11 cellular contexts compared by ENCODE assay signal in the genomic region with DNA sequence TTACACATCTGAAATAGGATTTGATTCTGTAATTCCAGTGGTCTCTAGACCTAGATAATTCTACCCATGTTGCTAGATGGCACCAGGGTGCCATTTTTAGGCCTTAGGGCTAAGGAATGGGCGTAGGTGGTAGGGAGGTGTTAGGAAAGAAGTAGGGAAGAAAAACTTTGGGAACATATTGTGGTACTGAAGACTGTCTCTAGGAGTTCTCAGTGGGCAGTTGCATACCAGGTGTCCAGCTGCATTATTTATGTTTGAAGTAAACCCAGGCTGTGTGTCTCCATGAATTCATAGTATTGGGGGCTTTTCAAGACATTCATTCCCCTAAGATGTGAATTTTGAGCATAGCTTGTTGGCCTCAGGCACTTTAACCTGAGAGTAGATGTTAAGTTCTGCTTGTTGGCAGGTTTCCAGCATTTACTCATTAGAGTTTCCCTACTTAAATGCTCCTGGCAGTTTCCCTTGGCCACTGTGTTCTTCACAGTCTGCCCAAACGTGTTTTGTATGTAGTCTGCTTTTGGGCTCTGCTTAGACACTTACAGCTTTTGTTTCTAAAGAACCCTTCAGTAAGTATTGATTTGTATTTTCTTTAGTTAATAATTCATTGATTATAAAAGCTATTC. TPM values are rescaled to one million over a fixed set of nuclear protein-coding genes. Genes with fewer than 3 reads are reported as not detected.
A peak's percentile ranks its signal among the peaks of the same experiment; 100 is the strongest.
DNase-seq lines count a peak whose midpoint lies in the region; ATAC-seq, FAIRE-seq and TF ChIP-seq lines count a peak whose summit lies in the region.
"Had no signal": no experiment of that assay in that cellular context is flagged by ENCODE, and none has a peak within 500 bp of the region (broad histone marks: within the 10 kb centered on the region; RNA-seq: fewer than 3 reads in every experiment).

No MANE protein-coding gene starts in this region.

- H2BK15ac ChIP-seq in mesenchymal stem cell (ENCODE audit: low read depth, poor library complexity, severe bottlenecking), result no peak overlapping the region

- ATAC-seq in GM19023 (IDR thresholded peaks at IDR 0.05; ENCODE audit: unreplicated experiment), result no peak
- ATAC-seq in HG03139 (IDR thresholded peaks at IDR 0.05; ENCODE audit: unreplicated experiment), result no peak

- peak overlapping the region in 1 of 2 experiments; percentile 29 for H2BK12ac ChIP-seq in mesenchymal stem cell (ENCODE audit: low read length in 2 of 2)

- no peak overlapping the region for H2AFZ ChIP-seq in mesenchymal stem cell (ENCODE audit: low read depth, low read length)

- H3K79me1 ChIP-seq in mesenchymal stem cell (replicated peaks; ENCODE audit: low read length, poor library complexity, severe bottlenecking), result peaks cover 22% of the 10 kb centered on the region

- no peak overlapping the region for H3K4me3 ChIP-seq in bronchial epithelial cell (ENCODE audit: low read depth, low read length)
- H3K4me3 ChIP-seq in mesenchymal stem cell (ENCODE audit: insufficient read depth in 1 of 2, low read depth in 1 of 2, low read length in 2 of 2), result no peak overlapping the region

- no peaks in the 10 kb centered on the region for H3K9me3 ChIP-seq in mesenchymal stem cell (ENCODE audit: control insufficient read depth, low read length)

- no peak overlapping the region for H3K4me2 ChIP-seq in mesenchymal stem cell (ENCODE audit: low read length, poor library complexity, severe bottlenecking)

- no peak overlapping the region for H3K14ac ChIP-seq in mesenchymal stem cell (ENCODE audit: low read length in 2 of 2)

- no peak overlapping the region for H4K8ac ChIP-seq in mesenchymal stem cell (ENCODE audit: low read length)

- no peak overlapping the region for H2AK5ac ChIP-seq in mesenchymal stem cell (ENCODE audit: low read length, severe bottlenecking)

- no peak overlapping the region for H3K18ac ChIP-seq in mesenchymal stem cell (ENCODE audit: low read depth in 1 of 2, low read length in 2 of 2)

- peak; percentile 72 for DNase-seq in EL
- peak; percentile 50 for DNase-seq in NCI-H2171 treated with DMSO at 0.1 percent for 48 hours (lab: John Stamatoyannopoulos, UW)
- DNase-seq in bronchial epithelial cell (ENCODE audit: low read depth), result peak; percentile 87
- peak; percentile 78 for DNase-seq in mesenchymal stem cell
- DNase-seq in stimulated activated CD4-positive, alpha-beta T cell treated with anti-CD3 and anti-CD28 coated beads, Interleukin-2, amount 100 ng/mL, for 48 hours, result no peak
- DNase-seq in DMS114 treated with DMSO at 0.1 percent for 48 hours (lab: John Stamatoyannopoulos, UW; ENCODE audit: unreplicated experiment), result no peak
- DNase-seq: activated CD4-positive, alpha-beta T cell treated with anti-CD3 and anti-CD28 coated beads for 1 hour had no signal

- H3K4ac ChIP-seq in mesenchymal stem cell (ENCODE audit: low read depth in 1 of 2, low read length in 2 of 2), result no peak overlapping the region

- H2BK5ac ChIP-seq in mesenchymal stem cell (ENCODE audit: low read depth, low read length, poor library complexity, severe bottlenecking), result no peak overlapping the region

- H2BK120ac ChIP-seq in mesenchymal stem cell (ENCODE audit: low read depth, low read length), result no peak overlapping the region

- peaks cover 3% of the 10 kb centered on the region for H3K4me1 ChIP-seq in mesenchymal stem cell (ENCODE audit: control insufficient read depth, insufficient read depth, low read depth, low read length)

- TF ChIP-seq CTCF in bronchial epithelial cell (IDR thresholded peaks at IDR 0.05; ENCODE audit: insufficient read depth, low read length, severe bottlenecking), result no peak

- H3K27me3 ChIP-seq in bronchial epithelial cell (ENCODE audit: control insufficient read depth, insufficient read depth, low read length) (no peaks in the 10 kb centered on the region), mesenchymal stem cell (ENCODE audit: control insufficient read depth in 1 of 2, insufficient read depth in 1 of 2, low read length in 2 of 2) (no peaks in the 10 kb centered on the region)

- no peak overlapping the region for H3K27ac ChIP-seq in mesenchymal stem cell (ENCODE audit: low read length, poor library complexity, severe bottlenecking)
- H3K27ac ChIP-seq: HL-60 had no signal

- FAIRE-seq in bronchial epithelial cell (lab: Jason Lieb, UNC), result no peak

- 76% methylated on average over 1 of the region's 2 CpGs for WGBS in mesenchymal stem cell

- H3K23ac ChIP-seq in mesenchymal stem cell (ENCODE audit: low read length in 2 of 2), result no peak overlapping the region

- H3K36me3 ChIP-seq in bronchial epithelial cell (ENCODE audit: control insufficient read depth, insufficient read depth, low read length) (no peaks in the 10 kb centered on the region), mesenchymal stem cell (ENCODE audit: control insufficient read depth in 1 of 2, insufficient read depth in 2 of 2, low read depth in 1 of 2, low read length in 2 of 2) (peaks cover 2 to 7% of the 10 kb centered on the region in 2 experiments)

- H4K91ac ChIP-seq in mesenchymal stem cell (ENCODE audit: low read length), result no peak overlapping the region

- H3K9ac ChIP-seq in mesenchymal stem cell (ENCODE audit: low read length), result no peak overlapping the region

RNA-seq across cellular contexts. Expression of gene CCT2, which starts 31.5 kb away (rescaled TPM):
- 150 and 235 TPM in 2 replicates for total RNA-seq in bronchial epithelial cell
- polyA plus RNA-seq in mesenchymal stem cell (2013, experiment 1 of 2), result 186 TPM
- polyA plus RNA-seq in mesenchymal stem cell (2013, experiment 2 of 2), result 194 TPM

RNA-seq across cellular contexts. Expression of gene LRRC10, which starts 57.0 kb away (rescaled TPM):
- not detected in 2 replicates for total RNA-seq in bronchial epithelial cell
- not detected for polyA plus RNA-seq in mesenchymal stem cell (2013, experiment 1 of 2)
- not detected for polyA plus RNA-seq in mesenchymal stem cell (2013, experiment 2 of 2)
- polyA plus RNA-seq: esophagus had no signal

Comparison
In these comparisons a context has a peak if more than half of its experiments do, and no peak if none do; other contexts are left out.
1. DNase-seq: peak in EL (single experiment), NCI-H2171 treated with DMSO at 0.1 percent for 48 hours (single experiment), bronchial epithelial cell (single experiment) and mesenchymal stem cell (single experiment); none in stimulated activated CD4-positive, alpha-beta T cell treated with anti-CD3 and anti-CD28 coated beads, Interleukin-2, amount 100 ng/mL, for 48 hours (0 of 2) and DMS114 treated with DMSO at 0.1 percent for 48 hours (single experiment).